ENCODE assay signal across 1 cellular context in the genomic region with DNA sequence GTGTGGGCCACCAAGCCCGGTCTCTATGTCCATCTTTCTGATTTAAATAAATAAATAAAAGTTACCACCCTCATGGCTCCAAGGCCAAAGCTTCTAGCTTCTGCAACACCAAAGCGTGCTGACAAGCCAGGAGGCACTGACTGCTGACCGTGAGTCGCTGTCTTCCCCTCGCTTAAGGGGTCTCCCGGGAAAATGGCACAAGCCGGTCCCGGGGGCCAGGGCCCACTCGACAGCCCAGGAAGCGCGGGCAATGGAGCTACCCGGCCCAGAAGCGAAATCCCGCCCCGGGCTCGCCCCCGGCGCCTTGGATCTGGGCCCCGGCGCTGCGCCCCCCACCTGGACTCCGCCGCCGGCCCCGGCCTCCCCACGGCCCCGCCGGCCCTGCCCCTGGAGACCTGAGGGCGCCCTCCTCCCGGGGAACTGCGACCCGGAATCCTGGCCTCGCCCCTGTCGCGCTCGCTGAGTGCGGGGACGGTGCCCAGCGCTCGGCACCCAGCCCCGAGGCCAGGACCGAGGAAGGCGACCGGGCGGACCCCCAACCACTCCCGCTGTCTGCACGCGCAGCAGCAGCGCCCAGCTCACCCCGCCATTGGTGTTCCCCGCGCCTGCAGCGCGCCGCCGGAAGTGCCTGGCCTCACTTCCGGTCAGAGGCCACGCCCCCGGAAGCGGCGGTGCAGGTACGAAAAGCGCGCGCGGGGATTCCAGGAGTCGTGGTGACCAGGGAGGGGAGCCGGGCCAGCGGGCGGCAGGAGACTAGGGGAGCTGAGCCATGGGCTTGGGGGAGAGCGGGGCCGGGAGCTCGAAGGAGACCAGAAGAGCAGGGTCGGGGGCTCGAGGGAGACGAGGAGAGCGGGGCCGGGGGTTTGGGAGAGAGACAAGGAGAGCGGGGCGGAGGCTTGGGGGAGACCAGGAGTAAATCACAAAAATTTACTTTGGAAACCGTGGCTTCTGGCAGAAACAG.
TF ChIP-seq lines count a peak whose summit lies in the region.

MRM2 (minus strand) TSS at position 626 of the 961 bp plus-strand sequence; CDS start at position 590, 36 bp downstream.
NUDT1 (plus strand) TSS at position 647 of the 961 bp plus-strand sequence. CDS start 2,349 bp downstream, outside the sequence.

TF ChIP-seq in HepG2, 621 proteins besides CTCF, POLR2A, EP300 and RAD21 (continued from another document and continues in another):
- TF ChIP-seq ZBTB26 (CRISPR knock-in tag; IDR thresholded peaks at IDR 0.05; ENCODE audit: borderline replicate concordance), result peak; percentile 55; the same call in 1 of the 2 replicates
- TF ChIP-seq, protein P1, sequence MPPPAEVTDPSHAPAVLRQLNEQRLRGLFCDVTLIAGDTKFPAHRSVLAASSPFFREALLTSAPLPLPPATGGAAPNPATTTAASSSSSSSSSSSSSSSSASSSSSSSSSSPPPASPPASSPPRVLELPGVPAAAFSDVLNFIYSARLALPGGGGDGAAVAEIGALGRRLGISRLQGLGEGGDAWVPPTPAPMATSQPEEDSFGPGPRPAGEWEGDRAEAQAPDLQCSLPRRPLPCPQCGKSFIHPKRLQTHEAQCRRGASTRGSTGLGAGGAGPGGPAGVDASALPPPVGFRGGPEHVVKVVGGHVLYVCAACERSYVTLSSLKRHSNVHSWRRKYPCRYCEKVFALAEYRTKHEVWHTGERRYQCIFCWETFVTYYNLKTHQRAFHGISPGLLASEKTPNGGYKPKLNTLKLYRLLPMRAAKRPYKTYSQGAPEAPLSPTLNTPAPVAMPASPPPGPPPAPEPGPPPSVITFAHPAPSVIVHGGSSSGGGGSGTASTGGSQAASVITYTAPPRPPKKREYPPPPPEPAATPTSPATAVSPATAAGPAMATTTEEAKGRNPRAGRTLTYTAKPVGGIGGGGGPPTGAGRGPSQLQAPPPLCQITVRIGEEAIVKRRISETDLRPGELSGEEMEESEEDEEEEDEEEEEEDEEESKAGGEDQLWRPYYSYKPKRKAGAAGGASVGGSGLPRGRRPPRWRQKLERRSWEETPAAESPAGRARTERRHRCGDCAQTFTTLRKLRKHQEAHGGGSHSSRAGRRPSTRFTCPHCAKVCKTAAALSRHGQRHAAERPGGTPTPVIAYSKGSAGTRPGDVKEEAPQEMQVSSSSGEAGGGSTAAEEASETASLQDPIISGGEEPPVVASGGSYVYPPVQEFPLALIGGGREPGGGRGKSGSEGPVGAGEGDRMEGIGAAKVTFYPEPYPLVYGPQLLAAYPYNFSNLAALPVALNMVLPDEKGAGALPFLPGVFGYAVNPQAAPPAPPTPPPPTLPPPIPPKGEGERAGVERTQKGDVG (CRISPR knock-in tag; IDR thresholded peaks at IDR 0.05; ENCODE audit: borderline replicate concordance), result no peak; the same call in 1 of the 2 replicates
- TF ChIP-seq MEIS2 (CRISPR knock-in tag; IDR thresholded peaks at IDR 0.05), result no peak; the same call in 1 of the 2 replicates
- TF ChIP-seq GLI4 (CRISPR knock-in tag; IDR thresholded peaks at IDR 0.05; ENCODE audit: borderline replicate concordance), result peak; percentile 85
- TF ChIP-seq ZNF17 (CRISPR knock-in tag; IDR thresholded peaks at IDR 0.05), result no peak; the same call in 1 of the 2 replicates
- no peak for TF ChIP-seq SMARCE1 (IDR thresholded peaks at IDR 0.05; ENCODE audit: borderline replicate concordance)
- TF ChIP-seq ZSCAN25 (CRISPR knock-in tag; IDR thresholded peaks at IDR 0.05), result peak; percentile 67; the same call in 1 of the 2 replicates
- TF ChIP-seq ARID3A (IDR thresholded peaks at IDR 0.05; ENCODE audit: low read depth, low read length), result no peak
- TF ChIP-seq ZBED4 (CRISPR knock-in tag; IDR thresholded peaks at IDR 0.05; ENCODE audit: borderline replicate concordance), result peak; percentile 40; the same call in 1 of the 2 replicates
- TF ChIP-seq TMF1 (CRISPR knock-in tag; IDR thresholded peaks at IDR 0.05; ENCODE audit: low read depth), result peak; percentile 81; the same call in 1 of the 2 replicates
- no peak for TF ChIP-seq THRA (CRISPR knock-in tag; IDR thresholded peaks at IDR 0.05; ENCODE audit: borderline replicate concordance)
- TF ChIP-seq, protein P2, sequence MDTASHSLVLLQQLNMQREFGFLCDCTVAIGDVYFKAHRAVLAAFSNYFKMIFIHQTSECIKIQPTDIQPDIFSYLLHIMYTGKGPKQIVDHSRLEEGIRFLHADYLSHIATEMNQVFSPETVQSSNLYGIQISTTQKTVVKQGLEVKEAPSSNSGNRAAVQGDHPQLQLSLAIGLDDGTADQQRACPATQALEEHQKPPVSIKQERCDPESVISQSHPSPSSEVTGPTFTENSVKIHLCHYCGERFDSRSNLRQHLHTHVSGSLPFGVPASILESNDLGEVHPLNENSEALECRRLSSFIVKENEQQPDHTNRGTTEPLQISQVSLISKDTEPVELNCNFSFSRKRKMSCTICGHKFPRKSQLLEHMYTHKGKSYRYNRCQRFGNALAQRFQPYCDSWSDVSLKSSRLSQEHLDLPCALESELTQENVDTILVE (CRISPR knock-in tag; IDR thresholded peaks at IDR 0.05), result 0 out of 2 replicates have a peak, but pooled peaks have one; percentile 27
- peak; percentile 74 for TF ChIP-seq TARDBP (CRISPR knock-in tag; IDR thresholded peaks at IDR 0.05)
- TF ChIP-seq KAT8 (CRISPR knock-in tag; IDR thresholded peaks at IDR 0.05), result peak; percentile 96
- TF ChIP-seq, protein P3, sequence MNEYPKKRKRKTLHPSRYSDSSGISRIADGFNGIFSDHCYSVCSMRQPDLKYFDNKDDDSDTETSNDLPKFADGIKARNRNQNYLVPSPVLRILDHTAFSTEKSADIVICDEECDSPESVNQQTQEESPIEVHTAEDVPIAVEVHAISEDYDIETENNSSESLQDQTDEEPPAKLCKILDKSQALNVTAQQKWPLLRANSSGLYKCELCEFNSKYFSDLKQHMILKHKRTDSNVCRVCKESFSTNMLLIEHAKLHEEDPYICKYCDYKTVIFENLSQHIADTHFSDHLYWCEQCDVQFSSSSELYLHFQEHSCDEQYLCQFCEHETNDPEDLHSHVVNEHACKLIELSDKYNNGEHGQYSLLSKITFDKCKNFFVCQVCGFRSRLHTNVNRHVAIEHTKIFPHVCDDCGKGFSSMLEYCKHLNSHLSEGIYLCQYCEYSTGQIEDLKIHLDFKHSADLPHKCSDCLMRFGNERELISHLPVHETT (CRISPR knock-in tag; conservative IDR thresholded peaks at IDR 0.05), result no peak
- peak; percentile 52; the same call in 1 of the 2 replicates for TF ChIP-seq ZNF761 (CRISPR knock-in tag; conservative IDR thresholded peaks at IDR 0.05)
- TF ChIP-seq KDM5A (IDR thresholded peaks at IDR 0.05; ENCODE audit: borderline replicate concordance, low read length), result peak; percentile 93
- TF ChIP-seq MEF2D (CRISPR knock-in tag; IDR thresholded peaks at IDR 0.05), result 0 out of 2 replicates have a peak, but pooled peaks have one; percentile 45
- no peak for TF ChIP-seq RFX1 (IDR thresholded peaks at IDR 0.05)
- 0 out of 2 replicates have a peak, but pooled peaks have one; percentile 54 for TF ChIP-seq ZNF563 (CRISPR knock-in tag; IDR thresholded peaks at IDR 0.05)
- no peak for TF ChIP-seq LCORL (IDR thresholded peaks at IDR 0.05)
- TF ChIP-seq LCORL (CRISPR knock-in tag; IDR thresholded peaks at IDR 0.05), result 0 out of 2 replicates have a peak, but pooled peaks have one; percentile 47
- TF ChIP-seq BCLAF1 (IDR thresholded peaks at IDR 0.05), result no peak
- no peak for TF ChIP-seq PRDM4 (CRISPR knock-in tag; IDR thresholded peaks at IDR 0.05; ENCODE audit: borderline replicate concordance)
- no peak for TF ChIP-seq ZMYM2 (CRISPR knock-in tag; IDR thresholded peaks at IDR 0.05)
- TF ChIP-seq STAG1 (CRISPR knock-in tag; IDR thresholded peaks at IDR 0.05), result 0 out of 2 replicates have a peak, but pooled peaks have one; percentile 2
- TF ChIP-seq BRCA1 (CRISPR knock-in tag; IDR thresholded peaks at IDR 0.05), result 0 out of 2 replicates have a peak, but pooled peaks have one; percentile 37
- no peak for TF ChIP-seq SMC3 (IDR thresholded peaks at IDR 0.05; ENCODE audit: low read length)
- no peak; the same call in none of the 2 replicates for TF ChIP-seq ARNT2 (CRISPR knock-in tag; IDR thresholded peaks at IDR 0.05; ENCODE audit: low read depth)
- TF ChIP-seq SMAD3 (CRISPR knock-in tag; IDR thresholded peaks at IDR 0.05), result 0 out of 2 replicates have a peak, but pooled peaks have one; percentile 56
